In genomic region chr9:1267141-1267570, GRCh38 we compare ENCODE assay signal across 12 cellular contexts.
DNase-seq lines count a peak whose midpoint lies in the region; ATAC-seq and TF ChIP-seq lines count a peak whose summit lies in the region.
"Had no signal": no experiment of that assay in that cellular context is flagged by ENCODE, and none has a peak within 500 bp of the region (broad histone marks: within the 10 kb centered on the region; RNA-seq: fewer than 3 reads in every experiment).

No MANE protein-coding gene starts in this region.

- intact Hi-C loops in lower leg skin (cut with DNase I; ENCODE audit: low total_unique reads): no loop called here

- DNase-seq in RWPE1 (ENCODE audit: low spot score): peak; percentile 1
- DNase-seq in T-helper 1 cell: no peak
- no peak for DNase-seq in SIG-M5 (lab: John Stamatoyannopoulos, UW)
- no peak for DNase-seq in lower leg skin (ENCODE audit: low spot score in 2 of 2)
- DNase-seq in anterior cingulate cortex (lab: John Stamatoyannopoulos, UW): no peak
- DNase-seq: Right ventricle myocardium superior, upper lobe of right lung had no signal

- TF ChIP-seq CTCF in RWPE1 (conservative IDR thresholded peaks at IDR 0.05; ENCODE audit: low read depth) (no peak), lower leg skin (IDR thresholded peaks at IDR 0.05) (no peak)

- ATAC-seq in GM18858 (IDR thresholded peaks at IDR 0.05; ENCODE audit: unreplicated experiment): peak; percentile 95
- ATAC-seq in GM21381 (IDR thresholded peaks at IDR 0.05; ENCODE audit: unreplicated experiment): peak; percentile 83
- ATAC-seq in HG03064 (IDR thresholded peaks at IDR 0.05; ENCODE audit: low read depth, unreplicated experiment): peak; percentile 83

- no peak for TF ChIP-seq POLR2A in lower leg skin (IDR thresholded peaks at IDR 0.05)

- CTCF ChIA-PET in RWPE1 (lab: Yijun Ruan, JAX): no interaction called here

- no peak overlapping the region for H3K27ac ChIP-seq in RWPE1
- H3K27ac ChIP-seq: C4-2B, epithelial cell of prostate, upper lobe of right lung had no signal

- 67 to 81% methylated on average over 3 of the region's 3 CpGs for WGBS in lower leg skin, 2 donors

- no peak overlapping the region for H3K4me3 ChIP-seq in lower leg skin (ENCODE audit: low read depth, poor library complexity, severe bottlenecking)
- H3K4me3 ChIP-seq: upper lobe of right lung had no signal

- POLR2A ChIA-PET in RWPE1 (lab: Yijun Ruan, JAX; ENCODE audit: low non-redundant PET): no interaction called here
